In the genomic region with DNA sequence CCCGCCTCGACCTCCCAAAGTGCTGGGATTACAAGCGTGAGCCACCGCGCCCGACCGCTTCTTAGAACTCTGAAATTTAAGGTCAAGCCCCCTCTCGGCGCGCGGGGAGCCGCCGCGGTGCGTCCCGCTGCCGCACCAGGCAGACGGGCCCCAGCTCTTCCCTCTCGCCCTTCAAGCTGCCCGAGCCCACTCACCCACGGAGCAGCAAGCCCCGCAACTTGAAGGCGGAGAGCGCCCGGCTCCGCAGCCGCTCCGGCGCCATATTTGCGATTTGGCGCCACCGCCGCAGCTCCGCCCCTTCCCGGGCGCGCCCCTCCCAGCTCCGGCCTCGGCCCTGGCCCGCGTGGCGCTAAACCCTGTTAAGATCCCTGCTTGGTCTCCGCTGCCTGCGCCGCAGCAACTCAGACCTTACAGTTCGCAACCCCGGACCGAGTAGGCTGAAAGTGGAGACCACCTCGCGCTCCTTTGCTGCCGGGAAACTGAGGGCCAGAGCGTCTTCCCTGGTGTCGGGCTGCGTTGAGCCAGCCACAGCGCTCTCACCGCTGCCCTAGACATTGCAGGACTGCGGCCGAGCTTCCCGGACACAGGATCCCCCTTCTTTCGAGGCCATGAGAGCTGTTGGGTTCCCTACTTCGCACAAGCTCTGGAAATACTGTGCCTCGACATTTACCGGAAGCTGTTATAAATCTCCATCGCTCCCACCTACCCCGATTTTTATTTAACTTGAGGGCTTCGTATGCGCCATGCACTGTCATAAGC, we compare ENCODE assay signal across 8 cellular contexts. TPM values are rescaled to one million over a fixed set of nuclear protein-coding genes. Genes with fewer than 3 reads are reported as not detected.
DNase-seq lines count a peak whose midpoint lies in the region; ATAC-seq, FAIRE-seq and TF ChIP-seq lines count a peak whose summit lies in the region.

A gene with protein sequence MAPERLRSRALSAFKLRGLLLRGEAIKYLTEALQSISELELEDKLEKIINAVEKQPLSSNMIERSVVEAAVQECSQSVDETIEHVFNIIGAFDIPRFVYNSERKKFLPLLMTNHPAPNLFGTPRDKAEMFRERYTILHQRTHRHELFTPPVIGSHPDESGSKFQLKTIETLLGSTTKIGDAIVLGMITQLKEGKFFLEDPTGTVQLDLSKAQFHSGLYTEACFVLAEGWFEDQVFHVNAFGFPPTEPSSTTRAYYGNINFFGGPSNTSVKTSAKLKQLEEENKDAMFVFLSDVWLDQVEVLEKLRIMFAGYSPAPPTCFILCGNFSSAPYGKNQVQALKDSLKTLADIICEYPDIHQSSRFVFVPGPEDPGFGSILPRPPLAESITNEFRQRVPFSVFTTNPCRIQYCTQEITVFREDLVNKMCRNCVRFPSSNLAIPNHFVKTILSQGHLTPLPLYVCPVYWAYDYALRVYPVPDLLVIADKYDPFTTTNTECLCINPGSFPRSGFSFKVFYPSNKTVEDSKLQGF (minus strand): TSS at position 273 of the 759 bp plus-strand sequence. CDS start 11 bp downstream, at position 262.

- H3K9me3 ChIP-seq in T-helper 17 cell (ENCODE audit: control insufficient read depth, low read length, poor library complexity, severe bottlenecking) (no peaks in the 10 kb centered on the region), right cardiac atrium (ENCODE audit: control insufficient read depth, low read length) (no peaks in the 10 kb centered on the region)

- no peaks in the 10 kb centered on the region for H3K27me3 Mint-ChIP-seq in T-helper 17 cell

- peak within 1 kb of the TSS; percentile 88 for H3K4me3 Mint-ChIP-seq in T-helper 17 cell

- peaks cover 18% of the 10 kb centered on the region for H3K4me1 Mint-ChIP-seq in T-helper 17 cell

- FAIRE-seq in GM12892 (lab: Jason Lieb, UNC) (peak; percentile 84), urothelium cell line (lab: Jason Lieb, UNC) (peak; percentile 88)

- peak; percentile 86; the same call in 1 of the 2 replicates for TF ChIP-seq POLR2A in GM12892 (IDR thresholded peaks at IDR 0.05; ENCODE audit: low read depth, low read length)

- WGBS in right cardiac atrium = 4% methylated on average over 67 of the region's 67 CpGs

- peak within 1 kb of the TSS; percentile 86 for H3K27ac ChIP-seq in angular gyrus (ENCODE audit: low read depth, low read length)
- H3K27ac ChIP-seq in right cardiac atrium (ENCODE audit: low read length) = peak within 1 kb of the TSS; percentile 88

- intact Hi-C loops in right cardiac atrium (cut with DNase I) = no loop called here

- H3K36me3 Mint-ChIP-seq in T-helper 17 cell (ENCODE audit: low read depth) = peaks cover 3% of the 10 kb centered on the region

- H3K4me3 ChIP-seq in right cardiac atrium (ENCODE audit: low read length) = peak within 1 kb of the TSS; percentile 71

- DNase-seq in GM12892 (ENCODE audit: insufficient read length) (peak; percentile 74), NCI-H128 (lab: John Stamatoyannopoulos, UW; ENCODE audit: unreplicated experiment) (peak; percentile 34), T-helper 17 cell (peak; percentile 58 to 66 (median 61)), right cardiac atrium (peak; percentile 80 to 91 (median 91)), pulmonary artery endothelial cell (ENCODE audit: low read depth, low spot score) (no peak), urothelium cell line (ENCODE audit: low spot score) (peak; percentile 90)

- peaks cover 2% of the 10 kb centered on the region for H3K4me1 ChIP-seq in right cardiac atrium (ENCODE audit: control insufficient read depth, insufficient read depth, low read length)

- H3K27me3 ChIP-seq in right cardiac atrium (ENCODE audit: control insufficient read depth, insufficient read depth) = no peaks in the 10 kb centered on the region

- H3K27ac Mint-ChIP-seq in T-helper 17 cell = peak within 1 kb of the TSS; percentile 75

- peak; percentile 77 for ATAC-seq in HG02623 (IDR thresholded peaks at IDR 0.05; ENCODE audit: unreplicated experiment)
- ATAC-seq in T-helper 17 cell = peak; percentile 84
- ATAC-seq in right cardiac atrium = peak; percentile 91

RNA-seq across cellular contexts. Expression of the gene that starts here (rescaled TPM):
- 26.2 TPM for polyA plus RNA-seq in GM12892 (2012; ENCODE audit: missing spikeins)
- 1 to 10 TPM; 1.0 to 2.2 TPM for total RNA-seq in T-helper 17 cell
- 1 to 10 TPM in 3 of 4 donors, under 1 TPM in 1; 0.59 to 2.0 (median 1.6) TPM for total RNA-seq in right cardiac atrium
- polyA plus RNA-seq in right cardiac atrium = 0.81 TPM
- 14.8 and 18.2 TPM in 2 replicates for total RNA-seq in pulmonary artery endothelial cell
